24 cellular contexts compared by ENCODE assay signal in the genomic region with DNA sequence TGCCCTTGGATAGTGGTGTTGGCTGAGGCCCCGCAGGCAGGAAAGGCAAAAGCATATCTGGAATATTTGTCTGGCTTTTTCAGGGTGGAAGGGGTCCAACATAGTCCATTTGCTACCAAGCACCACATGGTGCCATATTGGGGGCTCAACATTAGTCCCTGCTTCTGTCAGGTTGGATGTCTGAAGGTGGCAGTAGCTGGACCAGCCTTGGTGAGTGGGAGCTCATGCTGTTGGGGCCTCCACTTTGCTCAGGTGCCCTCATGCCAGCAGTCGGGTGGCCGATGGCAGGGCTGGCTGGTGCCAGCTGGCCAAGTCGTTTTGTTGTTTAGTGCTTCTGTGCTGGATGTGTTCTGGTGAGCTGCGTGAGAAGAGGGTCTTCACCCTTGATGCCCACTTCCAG.
"Had no signal": no experiment of that assay in that cellular context is flagged by ENCODE, and none has a peak within 500 bp of the region (broad histone marks: within the 10 kb centered on the region; RNA-seq: fewer than 3 reads in every experiment).

No MANE protein-coding gene starts in this region.

- H3K4me2 ChIP-seq: neural progenitor cell had no signal

- H3K4me3 ChIP-seq: cardiac muscle cell, mucosa of descending colon, neural progenitor cell, ovary, psoas muscle, right lobe of liver, SK-N-MC, thoracic aorta had no signal

- H3K9ac ChIP-seq: neural progenitor cell had no signal

- H3K36me3 ChIP-seq: cardiac muscle cell, neural progenitor cell, ovary, right lobe of liver, thoracic aorta had no signal

- H2AFZ ChIP-seq: neural progenitor cell had no signal

- H3K27me3 ChIP-seq: cardiac muscle cell, foreskin keratinocyte, neural progenitor cell, ovary, right lobe of liver had no signal

- FAIRE-seq: small intestine had no signal

- H3K4me1 ChIP-seq: foreskin keratinocyte, neural progenitor cell, psoas muscle, right lobe of liver had no signal

- H3K27ac ChIP-seq: cardiac muscle cell, epithelial cell of prostate, foreskin keratinocyte, neural progenitor cell, ovary, psoas muscle, right lobe of liver, SK-N-MC, thoracic aorta had no signal

- H3K9me3 ChIP-seq: mucosa of descending colon, ovary, psoas muscle, right lobe of liver, thoracic aorta had no signal

- ATAC-seq: activated T-helper 17 cell treated with anti-CD3 and anti-CD28 coated beads, Interleukin-2, amount 50 U/mL, for 72 hours; foreskin keratinocyte; left ventricle myocardium superior; mucosa of descending colon; naive thymus-derived CD4-positive, alpha-beta T cell; psoas muscle; right lobe of liver; stimulated activated effector memory CD8-positive, alpha-beta T cell treated with anti-CD3 and anti-CD28 coated beads, Interleukin-12 subunit alpha, Interleukin-12 subunit beta, amount 100 ng/mL, for 72 hours; T-cell; WTC11 had no signal

- DNase-seq: activated CD4-positive, alpha-beta T cell treated with anti-CD3 and anti-CD28 coated beads for 48 hours; activated naive CD4-positive, alpha-beta T cell; activated naive CD8-positive, alpha-beta T cell treated with anti-CD3 and anti-CD28 coated beads for 36 hours; activated T-cell treated with anti-CD3 and anti-CD28 coated beads for 4 hours; amniotic stem cell; foreskin keratinocyte; hypothalamus; left ventricle myocardium superior; mucosa of descending colon; naive thymus-derived CD4-positive, alpha-beta T cell; ovary; psoas muscle; small intestine; stimulated activated CD4-positive, alpha-beta T cell treated with anti-CD3 and anti-CD28 coated beads, Interleukin-4, amount 100 ng/mL, for 24 hours; T-cell had no signal
